ENCODE assay signal across 8 cellular contexts in the genomic region with DNA sequence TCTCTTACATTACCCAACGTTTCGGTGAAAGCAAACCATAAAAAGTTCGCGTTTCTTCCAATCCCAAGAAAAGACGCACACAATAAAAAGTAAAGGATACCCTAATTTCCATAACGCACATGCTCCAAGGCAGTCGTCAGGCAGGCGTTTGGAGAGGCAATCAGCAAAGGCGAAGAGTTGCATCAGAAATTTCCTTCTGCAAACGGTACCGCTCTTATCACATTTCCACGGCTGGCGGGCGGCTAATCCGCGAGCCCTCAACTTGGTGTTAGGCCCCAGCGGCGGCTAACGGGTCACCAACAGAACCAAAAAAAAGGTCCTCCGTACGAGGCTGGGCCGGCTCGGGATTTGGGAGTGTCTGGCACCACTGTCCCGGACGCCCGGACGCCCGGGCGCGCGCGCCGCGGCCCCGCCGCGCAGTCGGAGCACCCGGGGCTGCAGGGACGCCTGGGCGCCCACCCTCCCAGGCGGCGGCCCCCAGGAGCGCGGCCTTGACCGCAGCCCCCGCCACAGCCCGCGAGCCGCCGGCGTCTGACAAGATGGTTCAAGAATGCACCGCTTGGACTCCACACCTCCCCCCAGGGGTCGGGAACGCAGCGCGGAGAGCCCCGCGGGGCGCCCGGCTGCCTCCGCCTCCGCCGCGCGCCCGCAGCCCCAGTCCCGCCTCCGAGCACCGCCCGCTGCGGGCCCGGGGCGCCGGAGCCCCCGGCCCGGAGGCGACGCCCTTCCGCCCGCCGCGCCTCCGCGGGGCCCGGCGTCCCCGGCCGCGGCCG.
A peak's percentile ranks its signal among the peaks of the same experiment; 100 is the strongest.
DNase-seq lines count a peak whose midpoint lies in the region; ATAC-seq lines count a peak whose summit lies in the region.

No MANE protein-coding gene starts in this region.

- H3K9ac ChIP-seq in stomach smooth muscle (ENCODE audit: low read length in 2 of 2), result peak overlapping the region; percentile 71 to 77

- ATAC-seq in central memory CD8-positive, alpha-beta T cell (replicated peaks; ENCODE audit: extremely low read depth, poor library complexity, severe bottlenecking), result peak; percentile 28
- ATAC-seq in GM21529 (IDR thresholded peaks at IDR 0.05; ENCODE audit: unreplicated experiment), result no peak

- peaks cover 25% of the 10 kb centered on the region for H3K4me1 ChIP-seq in stomach smooth muscle (ENCODE audit: control insufficient read depth, insufficient read depth, low read length)

- H3K36me3 ChIP-seq in stomach smooth muscle (ENCODE audit: control insufficient read depth in 2 of 2, insufficient read depth in 2 of 2, low read length in 2 of 2), result peaks cover 0 to 2% of the 10 kb centered on the region in 2 donors

- peak overlapping the region; percentile 65 for H3K4me3 Mint-ChIP-seq in central memory CD8-positive, alpha-beta T cell

- no peaks in the 10 kb centered on the region for H3K9me3 ChIP-seq in stomach smooth muscle (ENCODE audit: control insufficient read depth in 2 of 2, low read length in 2 of 2)

- peaks cover 81% of the 10 kb centered on the region for H3K27me3 Mint-ChIP-seq in central memory CD8-positive, alpha-beta T cell

- H3K27me3 ChIP-seq in stomach smooth muscle (ENCODE audit: control insufficient read depth in 1 of 2, insufficient read depth in 2 of 2, low read length in 2 of 2), result no peaks in the 10 kb centered on the region

- DNase-seq in NCI-H345 (lab: John Stamatoyannopoulos, UW) (peak; percentile 34), NCI-H345 treated with DMSO at 0.1 percent for 48 hours (lab: John Stamatoyannopoulos, UW; ENCODE audit: unreplicated experiment) (no peak), RKO (ENCODE audit: low spot score) (peak; percentile 66), kidney tubule cell (ENCODE audit: low spot score) (peak; percentile 72), NCI-H1436 treated with DMSO at 0.1 percent for 48 hours (lab: John Stamatoyannopoulos, UW) (no peak)
- no peak for DNase-seq in central memory CD8-positive, alpha-beta T cell (ENCODE audit: low spot score in 2 of 2)

- H3K4me1 Mint-ChIP-seq in central memory CD8-positive, alpha-beta T cell, result no peaks in the 10 kb centered on the region

- H3K27ac Mint-ChIP-seq in central memory CD8-positive, alpha-beta T cell (ENCODE audit: low read depth), result no peak overlapping the region

- no peak overlapping the region for H3K27ac ChIP-seq in stomach smooth muscle (ENCODE audit: low read length)

- H3K4me3 ChIP-seq in stomach smooth muscle (ENCODE audit: low read length in 2 of 2), result peak overlapping the region; percentile 82 to 85

- no peaks in the 10 kb centered on the region for H3K36me3 Mint-ChIP-seq in central memory CD8-positive, alpha-beta T cell (ENCODE audit: insufficient read depth)

- H3K9me3 Mint-ChIP-seq in central memory CD8-positive, alpha-beta T cell, result no peaks in the 10 kb centered on the region

Comparison
In these comparisons a context has a peak if more than half of its experiments do, and no peak if none do; other contexts are left out.
1. DNase-seq: peak in NCI-H345 (single experiment), RKO (single experiment) and kidney tubule cell (single experiment); none in NCI-H345 treated with DMSO at 0.1 percent for 48 hours (single experiment), central memory CD8-positive, alpha-beta T cell (0 of 2) and NCI-H1436 treated with DMSO at 0.1 percent for 48 hours (single experiment).